Comparison of ENCODE assay signal across 8 cellular contexts in genomic region chr7:135672560-135673359, GRCh38. TPM values are rescaled to one million over a fixed set of nuclear protein-coding genes. Genes with fewer than 3 reads are reported as not detected.
A peak's percentile ranks its signal among the peaks of the same experiment; 100 is the strongest.
DNase-seq lines count a peak whose midpoint lies in the region; ATAC-seq, FAIRE-seq and TF ChIP-seq lines count a peak whose summit lies in the region.

No MANE protein-coding gene starts in this region.

- peaks cover 2% of the 10 kb centered on the region for H3K4me1 Mint-ChIP-seq in endothelial cell (ENCODE audit: unreplicated experiment)

- no peak overlapping the region for H3K4me3 Mint-ChIP-seq in endothelial cell (ENCODE audit: unreplicated experiment)

- H3K9me3 Mint-ChIP-seq in endothelial cell (ENCODE audit: unreplicated experiment): no peaks in the 10 kb centered on the region

- no peaks in the 10 kb centered on the region for H3K27me3 Mint-ChIP-seq in endothelial cell (ENCODE audit: unreplicated experiment)

- TF ChIP-seq CTCF in endothelial cell (IDR thresholded peaks at IDR 0.05; ENCODE audit: unreplicated experiment): peak; percentile 84

- peak overlapping the region; percentile 34 for H3K27ac Mint-ChIP-seq in endothelial cell (ENCODE audit: unreplicated experiment)

- DNase-seq in DMS53 treated with DMSO at 0.1 percent for 48 hours (lab: John Stamatoyannopoulos, UW; ENCODE audit: unreplicated experiment) (peak; percentile 65), RCC 7860 (ENCODE audit: low spot score) (peak; percentile 43), endothelial cell (ENCODE audit: low spot score) (peak; percentile 28), myocyte (ENCODE audit: low read depth) (peak; percentile 91), activated gamma-delta T cell treated with Interleukin-2 at 50 U/mL for 16 hours (no peak)
- DNase-seq in Jurkat, Clone E6-1 (ENCODE audit: low read depth, low spot score): peak; percentile 44

- no peak overlapping the region for H3K4me3 ChIP-seq in Jurkat, Clone E6-1 (ENCODE audit: low read length)

- FAIRE-seq in RCC 7860 (lab: Jason Lieb, UNC): peak; percentile 70

- peak; percentile 80 for ATAC-seq in GM21367 (IDR thresholded peaks at IDR 0.05; ENCODE audit: unreplicated experiment)
- ATAC-seq in HG02840 (IDR thresholded peaks at IDR 0.05; ENCODE audit: low FRiP score, unreplicated experiment): no peak

- H3K36me3 Mint-ChIP-seq in endothelial cell (ENCODE audit: low read depth, unreplicated experiment): peaks cover 6% of the 10 kb centered on the region

RNA-seq across cellular contexts. Expression of gene STMP1, which starts 10.4 kb away (rescaled TPM):
- 44.9 TPM for polyA plus RNA-seq in Jurkat, Clone E6-1 (2012; ENCODE audit: insufficient read depth, insufficient read length)
- total RNA-seq in endothelial cell (ENCODE audit: unreplicated experiment) (27.5 TPM), myocyte (20.7 and 23.2 TPM in 2 replicates)
- polyA plus RNA-seq in myocyte (2012): 92.7 TPM

RNA-seq across cellular contexts. Expression of gene SLC13A4, which starts 55.2 kb away (rescaled TPM):
- not detected for polyA plus RNA-seq in Jurkat, Clone E6-1 (2012; ENCODE audit: insufficient read depth, insufficient read length)
- total RNA-seq in endothelial cell (ENCODE audit: unreplicated experiment) (not detected), myocyte (0.03 TPM in 1 of 2 replicates, not detected in the other)
- 2.0 TPM for polyA plus RNA-seq in myocyte (2012)
